ENCODE assay signal across 11 cellular contexts in genomic region chr1:54980046-54980527, GRCh38. TPM values are rescaled to one million over a fixed set of nuclear protein-coding genes. Genes with fewer than 3 reads are reported as not detected.
A peak's percentile ranks its signal among the peaks of the same experiment; 100 is the strongest.
DNase-seq lines count a peak whose midpoint lies in the region; ATAC-seq and TF ChIP-seq lines count a peak whose summit lies in the region.
"Had no signal": no experiment of that assay in that cellular context is flagged by ENCODE, and none has a peak within 500 bp of the region (broad histone marks: within the 10 kb centered on the region; RNA-seq: fewer than 3 reads in every experiment).

No MANE protein-coding gene starts in this region.

- H3K9ac ChIP-seq in ES-I3 (ENCODE audit: low read depth, low read length) = peak overlapping the region; percentile 58; the same call in 1 of the 2 replicates

- no peak overlapping the region for H3K4me3 Mint-ChIP-seq in natural killer cell treated with Interleukin-12 subunit alpha and Interleukin-12 subunit beta and Interleukin-15 and Interleukin-18, amount 100 ng/mL, for 72 hours
- H3K4me3 Mint-ChIP-seq: natural killer cell had no signal

- H3K4me1 ChIP-seq in ES-I3 (ENCODE audit: insufficient read depth, low read length) (peaks cover 7% of the 10 kb centered on the region; the same call in 1 of the 2 replicates), ascending aorta (peaks cover 0 to 10% of the 10 kb centered on the region in 2 donors), right cardiac atrium (ENCODE audit: control insufficient read depth, insufficient read depth, low read length) (no peaks in the 10 kb centered on the region), prostate gland (replicated peaks) (no peaks in the 10 kb centered on the region)

- TF ChIP-seq CTCF in ascending aorta (IDR thresholded peaks at IDR 0.05) = no peak
- TF ChIP-seq CTCF in prostate gland (IDR thresholded peaks at IDR 0.05) = no peak

- H3K36me3 ChIP-seq in ES-I3 (ENCODE audit: insufficient read depth, low read length) = no peaks in the 10 kb centered on the region
- H3K36me3 ChIP-seq in ascending aorta = no peaks in the 10 kb centered on the region
- H3K36me3 ChIP-seq in prostate gland = no peaks in the 10 kb centered on the region

- H3K9me3 ChIP-seq in ES-I3 (ENCODE audit: control insufficient read depth, insufficient read depth, low read length) = no peaks in the 10 kb centered on the region
- no peaks in the 10 kb centered on the region for H3K9me3 ChIP-seq in ascending aorta
- H3K9me3 ChIP-seq in right cardiac atrium (ENCODE audit: control insufficient read depth, low read length) = no peaks in the 10 kb centered on the region
- H3K9me3 ChIP-seq in prostate gland = no peaks in the 10 kb centered on the region

- 21% methylated on average over 25 of the region's 25 CpGs for WGBS in right cardiac atrium
- 16% methylated on average over 24 of the region's 25 CpGs for WGBS in prostate gland

- H3K27ac Mint-ChIP-seq in natural killer cell treated with Interleukin-12 subunit alpha and Interleukin-12 subunit beta and Interleukin-15 and Interleukin-18, amount 100 ng/mL, for 72 hours = no peak overlapping the region
- H3K27ac Mint-ChIP-seq: CD4-positive, alpha-beta memory T cell; natural killer cell had no signal

- peaks cover 0 to 3% of the 10 kb centered on the region in 2 donors for H3K4me1 Mint-ChIP-seq in natural killer cell treated with Interleukin-12 subunit alpha and Interleukin-12 subunit beta and Interleukin-15 and Interleukin-18, amount 100 ng/mL, for 72 hours (ENCODE audit: low read depth in 2 of 2)
- H3K4me1 Mint-ChIP-seq: natural killer cell had no signal

- intact Hi-C loops in ascending aorta (cut with DNase I) (no loop called here), right cardiac atrium (cut with DNase I) (no loop called here), prostate gland (cut with DNase I) (no loop called here)

- H3K36me3 Mint-ChIP-seq in natural killer cell treated with Interleukin-12 subunit alpha and Interleukin-12 subunit beta and Interleukin-15 and Interleukin-18, amount 100 ng/mL, for 72 hours = no peaks in the 10 kb centered on the region
- H3K36me3 Mint-ChIP-seq: CD4-positive, alpha-beta memory T cell; natural killer cell had no signal

- H3K27me3 Mint-ChIP-seq in natural killer cell treated with Interleukin-12 subunit alpha and Interleukin-12 subunit beta and Interleukin-15 and Interleukin-18, amount 100 ng/mL, for 72 hours = peaks cover 34 to 38% of the 10 kb centered on the region in 2 donors

- H3K27ac ChIP-seq in ascending aorta (no peak overlapping the region), right cardiac atrium (ENCODE audit: low read length) (no peak overlapping the region), prostate gland (peak overlapping the region; percentile 25 to 47)

- ATAC-seq in right cardiac atrium (no peak), HG02571 (IDR thresholded peaks at IDR 0.05; ENCODE audit: unreplicated experiment) (no peak), GM18909 (IDR thresholded peaks at IDR 0.05; ENCODE audit: poor library complexity, unreplicated experiment) (no peak)
- no peak for ATAC-seq in natural killer cell treated with Interleukin-12 subunit alpha and Interleukin-12 subunit beta and Interleukin-15 and Interleukin-18, amount 100 ng/mL, for 72 hours
- ATAC-seq: natural killer cell had no signal

- no peak for TF ChIP-seq POLR2A in prostate gland (IDR thresholded peaks at IDR 0.05)

- DNase-seq in ascending aorta (ENCODE audit: low spot score in 2 of 2) (peak in 1 of 2 donors; percentile 34), right cardiac atrium (no peak), prostate gland (ENCODE audit: low spot score) (no peak), HPDE6-E6E7 (ENCODE audit: extremely low spot score) (no peak)
- no peak for DNase-seq in natural killer cell treated with Interleukin-12 subunit alpha and Interleukin-12 subunit beta and Interleukin-15 and Interleukin-18, amount 100 ng/mL, for 72 hours (ENCODE audit: low spot score)
- DNase-seq: activated naive CD4-positive, alpha-beta T cell treated with anti-CD3 and anti-CD28 coated beads, Interleukin-2, amount 50 U/mL, for 16 hours; CD4-positive, alpha-beta memory T cell; natural killer cell had no signal

- H3K27me3 ChIP-seq in ascending aorta (no peaks in the 10 kb centered on the region), right cardiac atrium (ENCODE audit: control insufficient read depth, insufficient read depth) (no peaks in the 10 kb centered on the region), prostate gland (replicated peaks; ENCODE audit: insufficient read depth) (no peaks in the 10 kb centered on the region)

- H3K9me3 Mint-ChIP-seq in natural killer cell treated with Interleukin-12 subunit alpha and Interleukin-12 subunit beta and Interleukin-15 and Interleukin-18, amount 100 ng/mL, for 72 hours = no peaks in the 10 kb centered on the region
- H3K9me3 Mint-ChIP-seq: CD4-positive, alpha-beta memory T cell; natural killer cell had no signal

- H3K4me3 ChIP-seq in ascending aorta = peak overlapping the region; percentile 53 to 65
- H3K4me3 ChIP-seq in right cardiac atrium (ENCODE audit: low read length) = peak overlapping the region; percentile 52
- peak overlapping the region; percentile 52 to 54 for H3K4me3 ChIP-seq in prostate gland

RNA-seq across cellular contexts. Expression of gene TMEM61, which starts 0.3 kb away (rescaled TPM):
- total RNA-seq in ascending aorta (not detected), right cardiac atrium (not detected), prostate gland (1 to 10 TPM; 2.4 to 5.4 TPM)
- polyA plus RNA-seq in right cardiac atrium = 0.09 TPM
- not detected for total RNA-seq in natural killer cell treated with Interleukin-12 subunit alpha and Interleukin-12 subunit beta and Interleukin-15 and Interleukin-18, amount 100 ng/mL, for 72 hours
- total RNA-seq: CD4-positive, alpha-beta memory T cell; natural killer cell had no signal
- polyA plus RNA-seq: CD4-positive, alpha-beta memory T cell had no signal

RNA-seq across cellular contexts. Expression of gene BSND, which starts 18.6 kb away (rescaled TPM):
- total RNA-seq in ascending aorta (not detected), right cardiac atrium (not detected), prostate gland (under 1 TPM in 1 of 2 donors, not detected in 1; 0.11 TPM)
- polyA plus RNA-seq in right cardiac atrium = not detected
- total RNA-seq in natural killer cell treated with Interleukin-12 subunit alpha and Interleukin-12 subunit beta and Interleukin-15 and Interleukin-18, amount 100 ng/mL, for 72 hours = not detected
- total RNA-seq: CD4-positive, alpha-beta memory T cell; natural killer cell had no signal
- polyA plus RNA-seq: CD4-positive, alpha-beta memory T cell had no signal

RNA-seq across cellular contexts. Expression of gene PCSK9, which starts 59.3 kb away (rescaled TPM):
- total RNA-seq in ascending aorta (not detected), right cardiac atrium (not detected), prostate gland (under 1 TPM in 1 of 2 donors, not detected in 1; 0.45 TPM)
- polyA plus RNA-seq in right cardiac atrium = 0.05 TPM
- total RNA-seq in natural killer cell treated with Interleukin-12 subunit alpha and Interleukin-12 subunit beta and Interleukin-15 and Interleukin-18, amount 100 ng/mL, for 72 hours = not detected
- total RNA-seq: CD4-positive, alpha-beta memory T cell; natural killer cell had no signal
- polyA plus RNA-seq: CD4-positive, alpha-beta memory T cell had no signal

Comparison
In these comparisons a context has a peak if more than half of its experiments do, and no peak if none do; other contexts are left out.
1. H3K27ac ChIP-seq: peak in prostate gland (2 of 2); none in ascending aorta (0 of 2) and right cardiac atrium (single experiment).
2. Peak in every context shown above with its lines, with median percentiles within 50 percentile points of each other: H3K4me3 ChIP-seq.